ENCODE assay signal across 1 cellular context in genomic region chr2:133490412-133490958, GRCh38.
TF ChIP-seq lines count a peak whose summit lies in the region.

No MANE protein-coding gene starts in this region.

TF ChIP-seq in H1, 55 proteins besides CTCF, POLR2A, EP300 and RAD21:
- TF ChIP-seq MAFK (IDR thresholded peaks at IDR 0.05; ENCODE audit: low read depth, low read length) (peak; percentile 87), HDAC2 (IDR thresholded peaks at IDR 0.05; ENCODE audit: borderline replicate concordance in 1 of 2, low read depth in 2 of 2, low read length in 2 of 2) (no peak)
TF ChIP-seq in H1: peak in this region for 1.
